Comparison of ENCODE assay signal across 24 cellular contexts in genomic region chr2:192570786-192571185, GRCh38.
"Had no signal": no experiment of that assay in that cellular context is flagged by ENCODE, and none has a peak within 500 bp of the region (broad histone marks: within the 10 kb centered on the region; RNA-seq: fewer than 3 reads in every experiment).

No MANE protein-coding gene starts in this region.

- H3K36me3 ChIP-seq: left lung, lower lobe of right lung, pancreas, prostate gland, suprapubic skin, thoracic aorta, tibial artery, uterus had no signal

- H3K4me1 ChIP-seq: left lung, lower lobe of right lung, pancreas, prostate gland, suprapubic skin, tibial artery, uterus had no signal

- H3K9me3 ChIP-seq: lower lobe of right lung, pancreas, prostate gland, suprapubic skin, thoracic aorta, tibial artery, uterus had no signal

- H2AFZ ChIP-seq: hepatocyte had no signal

- H3K4me2 ChIP-seq: hepatocyte had no signal

- H3K79me2 ChIP-seq: hepatocyte had no signal

- H3K27me3 ChIP-seq: hepatocyte, left lung, pancreas, suprapubic skin, tibial artery, uterus had no signal

- DNase-seq: left colon; left lung; lower lobe of right lung; mammary epithelial cell; mesenchymal stem cell; naive thymus-derived CD4-positive, alpha-beta T cell; pancreas; posterior cingulate gyrus; retina; right cardiac atrium; stimulated activated CD4-positive, alpha-beta T cell treated with anti-CD3 and anti-CD28 coated beads, Interleukin-12 subunit alpha, Interleukin-12 subunit beta, amount 100 ng/mL, for 4 hours; stimulated activated CD4-positive, alpha-beta T cell treated with anti-CD3 and anti-CD28 coated beads, Interleukin-15, amount 100 ng/mL, for 24 hours; stimulated activated CD4-positive, alpha-beta T cell treated with anti-CD3 and anti-CD28 coated beads, Interleukin-2, amount 100 ng/mL, for 24 hours; stimulated activated CD4-positive, alpha-beta T cell treated with anti-CD3 and anti-CD28 coated beads, Interleukin-4, amount 100 ng/mL, for 1 hour; stimulated activated naive CD4-positive, alpha-beta T cell; tibial artery; uterus had no signal

- H3K4me3 ChIP-seq: hepatocyte, left lung, lower lobe of right lung, pancreas, prostate gland, skin epidermis, suprapubic skin, thoracic aorta, tibial artery, uterus had no signal

- H3K27ac ChIP-seq: hepatocyte, left lung, lower lobe of right lung, pancreas, prostate gland, skin epidermis, suprapubic skin, thoracic aorta, tibial artery, uterus had no signal

- ATAC-seq: left colon; left lung; lower lobe of right lung; naive thymus-derived CD4-positive, alpha-beta T cell; natural killer cell treated with Interleukin-12 subunit alpha and Interleukin-12 subunit beta and Interleukin-15 and Interleukin-18, amount 100 ng/mL, for 72 hours; pancreas; right cardiac atrium; sciatic nerve had no signal
